In genomic region chr13:41458939-41459753, GRCh38 we compare ENCODE assay signal across 8 cellular contexts. TPM values are rescaled to one million over a fixed set of nuclear protein-coding genes. Genes with fewer than 3 reads are reported as not detected.
DNase-seq lines count a peak whose midpoint lies in the region; ATAC-seq and TF ChIP-seq lines count a peak whose summit lies in the region.

No MANE protein-coding gene starts in this region.

- TF ChIP-seq POLR2A in ovary (IDR thresholded peaks at IDR 0.05): no peak
- no peak for TF ChIP-seq POLR2A in vagina (IDR thresholded peaks at IDR 0.05)

- H3K27ac ChIP-seq in ovary (no peak overlapping the region), vagina (peak overlapping the region; percentile 76)

- H3K36me3 ChIP-seq in ovary: no peaks in the 10 kb centered on the region
- H3K36me3 ChIP-seq in vagina: no peaks in the 10 kb centered on the region

- WGBS in ovary, 3 donors: 80 to 88% (median 84%) methylated on average over 4 of the region's 4 CpGs

- H3K4me3 ChIP-seq in ovary: peak overlapping the region; percentile 51
- H3K4me3 ChIP-seq in vagina: peak overlapping the region; percentile 71 to 88

- H3K4me1 ChIP-seq in ovary (ENCODE audit: insufficient read depth) (peaks cover 5% of the 10 kb centered on the region), vagina (peaks cover 32% of the 10 kb centered on the region)

- H3K9me3 ChIP-seq in ovary (no peaks in the 10 kb centered on the region), vagina (no peaks in the 10 kb centered on the region)

- TF ChIP-seq CTCF in GM12872 (IDR thresholded peaks at IDR 0.05; ENCODE audit: insufficient read depth, low read depth, low read length) (peak; percentile 86), ovary (IDR thresholded peaks at IDR 0.05) (no peak), vagina (IDR thresholded peaks at IDR 0.05) (peak in 1 of 3 experiments; percentile 30)

- no peaks in the 10 kb centered on the region for H3K27me3 ChIP-seq in ovary
- no peaks in the 10 kb centered on the region for H3K27me3 ChIP-seq in vagina

- DNase-seq in NCI-H460 (ENCODE audit: extremely low read depth, low read depth) (peak; percentile 13), fibroblast of peridontal ligament (ENCODE audit: extremely low read depth) (peak; percentile 57), ovary (no peak), vagina (ENCODE audit: extremely low spot score in 2 of 2) (no peak)
- DNase-seq in activated T-cell treated with anti-CD3 and anti-CD28 coated beads, Interleukin-2, amount 50 U/mL, for 48 hours: peak; percentile 75 to 77

- intact Hi-C loops in ovary (cut with DNase I): no loop called here
- intact Hi-C loops in vagina (cut with DNase I): loop anchor here (10.0 kb wide), 1 partner anchor 196 kb away; no protein-coding TSS in a partner anchor

- no peak for ATAC-seq in HG03460 (IDR thresholded peaks at IDR 0.05; ENCODE audit: unreplicated experiment)
- ATAC-seq in GM18520 (IDR thresholded peaks at IDR 0.05; ENCODE audit: unreplicated experiment): no peak

- no peak for TF ChIP-seq EP300 in ovary (IDR thresholded peaks at IDR 0.05)

RNA-seq across cellular contexts. Expression of gene RGCC, which starts 1.8 kb away (rescaled TPM):
- total RNA-seq in NCI-H460 (2014; rRNA removed; shearing (Covaris generic)): 0.99 and 1.5 TPM in 2 replicates
- polyA plus RNA-seq in NCI-H460 (2014; cell fraction: nucleus; rRNA removed): 0.56 and 16.7 TPM in 2 replicates
- 10 to 100 TPM in 3 of 7 donors, 1 to 10 TPM in 4; 1.7 to 62.2 (median 5.2) TPM for total RNA-seq in ovary
- polyA plus RNA-seq in ovary: 10 to 100 TPM in 1 of 2 donors, 1 to 10 TPM in 1; 4.5 to 14.9 TPM
- 212 TPM for total RNA-seq in vagina

Comparison
In these comparisons a context has a peak if more than half of its experiments do, and no peak if none do; other contexts are left out.
1. DNase-seq: peak in NCI-H460 (single experiment), activated T-cell treated with anti-CD3 and anti-CD28 coated beads, Interleukin-2, amount 50 U/mL, for 48 hours (2 of 2) and fibroblast of peridontal ligament (single experiment); none in ovary (0 of 5) and vagina (0 of 2).